In genomic region chr3:4326868-4327267, GRCh38 we compare ENCODE assay signal across 1 cellular context.
TF ChIP-seq lines count a peak whose summit lies in the region.

No MANE protein-coding gene starts in this region.

TF ChIP-seq in K562, 482 proteins besides CTCF, POLR2A, EP300 and RAD21:
- TF ChIP-seq HMG20A (CRISPR knock-in tag; conservative IDR thresholded peaks at IDR 0.05): no peak
- TF ChIP-seq HDAC8 (tag; IDR thresholded peaks at IDR 0.05): no peak
- TF ChIP-seq CBX3 (IDR thresholded peaks at IDR 0.05; ENCODE audit: borderline replicate concordance in 1 of 2, low read length in 2 of 2): peak in 1 of 2 experiments; percentile 63; a peak in 2 of 3 replicates
- TF ChIP-seq JUN (IDR thresholded peaks at IDR 0.05; ENCODE audit: borderline replicate concordance, low read depth, low read length): no peak
- TF ChIP-seq JUN (CRISPR knock-in tag; IDR thresholded peaks at IDR 0.05; ENCODE audit: borderline replicate concordance): no peak
- no peak for TF ChIP-seq TFAM (CRISPR knock-in tag; conservative IDR thresholded peaks at IDR 0.05)
- no peak for TF ChIP-seq DACH1 (IDR thresholded peaks at IDR 0.05; ENCODE audit: partially characterized antibody)
- TF ChIP-seq ERF (CRISPR knock-in tag; IDR thresholded peaks at IDR 0.05): no peak
- no peak for TF ChIP-seq SREBF2 (CRISPR knock-in tag; IDR thresholded peaks at IDR 0.05)
- TF ChIP-seq THRA (IDR thresholded peaks at IDR 0.05): no peak
- peak; percentile 88 for TF ChIP-seq MEF2A (IDR thresholded peaks at IDR 0.05; ENCODE audit: control insufficient read depth, low read depth, low read length)
- 0 out of 2 replicates have a peak, but pooled peaks have one; percentile 45 for TF ChIP-seq TRIM28 (IDR thresholded peaks at IDR 0.05)
- no peak for TF ChIP-seq TAF9B (IDR thresholded peaks at IDR 0.05; ENCODE audit: partially characterized antibody)
- TF ChIP-seq NELFE (IDR thresholded peaks at IDR 0.05; ENCODE audit: insufficient read depth, insufficient read length): no peak
- TF ChIP-seq ATF1 (CRISPR knock-in tag; IDR thresholded peaks at IDR 0.05): no peak
- no peak for TF ChIP-seq ATF1 (tag; IDR thresholded peaks at IDR 0.05)
- 0 out of 4 replicates have a peak, but pooled peaks of 1 of the 2 experiments have one; percentile 7 for TF ChIP-seq TRIM24 (IDR thresholded peaks at IDR 0.05)
- TF ChIP-seq CTCFL (IDR thresholded peaks at IDR 0.05; ENCODE audit: borderline replicate concordance, insufficient read depth, low read depth, low read length, poor library complexity, severe bottlenecking): no peak
- TF ChIP-seq ZNF140 (CRISPR knock-in tag; IDR thresholded peaks at IDR 0.05): no peak
- TF ChIP-seq GTF2F1 (IDR thresholded peaks at IDR 0.05; ENCODE audit: low read depth, low read length): no peak
